ENCODE assay signal across 9 cellular contexts in the genomic region with DNA sequence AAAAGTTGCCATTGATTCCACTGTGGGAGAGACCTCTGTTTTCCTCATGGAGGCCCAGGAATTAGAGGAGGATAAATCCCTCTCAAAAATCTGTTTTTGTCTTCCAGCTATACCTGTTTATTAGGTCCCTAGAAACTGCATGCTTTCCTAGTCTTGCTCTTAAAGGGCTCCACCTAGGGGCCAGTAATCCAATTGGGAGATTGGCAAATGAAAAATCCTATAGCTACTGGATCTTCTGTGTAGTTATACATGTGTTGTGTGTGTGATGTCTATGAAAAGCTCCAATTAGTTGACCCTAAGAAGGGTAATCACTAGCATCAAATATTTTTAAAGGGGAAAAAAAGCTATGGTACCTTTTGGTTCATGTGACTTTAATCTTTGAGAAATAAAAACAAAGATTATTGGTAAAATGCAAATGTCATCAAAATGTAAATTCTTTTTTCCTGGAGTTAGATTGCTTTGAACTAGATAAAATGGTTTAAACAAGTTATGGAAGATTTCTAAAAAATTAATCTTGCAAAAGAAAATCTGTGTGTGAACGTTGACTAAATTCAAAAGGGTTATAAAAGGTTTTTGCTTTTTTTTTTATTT.
A peak's percentile ranks its signal among the peaks of the same experiment; 100 is the strongest.
DNase-seq lines count a peak whose midpoint lies in the region; ATAC-seq, FAIRE-seq and TF ChIP-seq lines count a peak whose summit lies in the region.
"Had no signal": no experiment of that assay in that cellular context is flagged by ENCODE, and none has a peak within 500 bp of the region (broad histone marks: within the 10 kb centered on the region; RNA-seq: fewer than 3 reads in every experiment).

No MANE protein-coding gene starts in this region.

- DNase-seq in GM10266 (ENCODE audit: extremely low spot score) (no peak), NAMALWA (ENCODE audit: low spot score) (peak; percentile 50), adrenal gland (peak in 1 of 7 donors; percentile 10), kidney (no peak), activated gamma-delta T cell (lab: John Stamatoyannopoulos, UW) (no peak)
- no peak for DNase-seq in effector memory CD4-positive, alpha-beta T cell

- FAIRE-seq in kidney (lab: Jason Lieb, UNC) = peak; percentile 11

- TF ChIP-seq CTCF in GM10266 (IDR thresholded peaks at IDR 0.05; ENCODE audit: control insufficient read depth, insufficient read depth, low read depth, missing control alignments) = peak; percentile 56
- peak; percentile 17 to 59 (median 44) for TF ChIP-seq CTCF in adrenal gland (IDR thresholded peaks at IDR 0.05)
- peak; percentile 54 for TF ChIP-seq CTCF in kidney (IDR thresholded peaks at IDR 0.05; ENCODE audit: borderline replicate concordance, extremely low read depth, insufficient read depth)

- H3K36me3 ChIP-seq in adrenal gland (replicated peaks in 1 of 2) (no peaks in the 10 kb centered on the region), kidney (ENCODE audit: control insufficient read depth in 1 of 2, insufficient read depth in 2 of 2, low read length in 2 of 2) (no peaks in the 10 kb centered on the region)
- H3K36me3 ChIP-seq in effector memory CD4-positive, alpha-beta T cell (ENCODE audit: control insufficient read depth, insufficient read depth, low read length) = no peaks in the 10 kb centered on the region
- H3K36me3 ChIP-seq: neutrophil had no signal

- WGBS in adrenal gland, 4 donors = 56 to 81% (median 70%) methylated on average over 1 of the region's 1 CpG

- no peak for TF ChIP-seq POLR2A in adrenal gland (IDR thresholded peaks at IDR 0.05)

- H3K4me1 ChIP-seq in adrenal gland (replicated peaks in 1 of 2) (no peaks in the 10 kb centered on the region), kidney (ENCODE audit: control insufficient read depth in 1 of 2, insufficient read depth in 1 of 2, low read depth in 1 of 2, low read length in 2 of 2) (no peaks in the 10 kb centered on the region)
- H3K4me1 ChIP-seq in effector memory CD4-positive, alpha-beta T cell (ENCODE audit: control insufficient read depth, insufficient read depth, low read length, poor library complexity, severe bottlenecking) = no peaks in the 10 kb centered on the region

- H3K4me3 ChIP-seq in adrenal gland (no peak overlapping the region), kidney (ENCODE audit: low read length in 2 of 2) (no peak overlapping the region)
- H3K4me3 ChIP-seq in effector memory CD4-positive, alpha-beta T cell (ENCODE audit: insufficient read depth, low read depth, low read length, poor library complexity, severe bottlenecking) = no peak overlapping the region

- intact Hi-C loops in adrenal gland (cut with DNase I) = no loop called here
- intact Hi-C loops in kidney (cut with DNase I) = no loop called here

- ATAC-seq in HG02840 (IDR thresholded peaks at IDR 0.05; ENCODE audit: low FRiP score, unreplicated experiment) (no peak), HG03378 (IDR thresholded peaks at IDR 0.05; ENCODE audit: unreplicated experiment) (no peak)

- no peak overlapping the region for H3K9ac ChIP-seq in kidney (ENCODE audit: low read length in 2 of 2)

- H3K9me3 ChIP-seq in adrenal gland (replicated peaks in 1 of 3) (no peaks in the 10 kb centered on the region), kidney (ENCODE audit: control insufficient read depth in 1 of 2, low read length in 2 of 2) (no peaks in the 10 kb centered on the region)
- no peaks in the 10 kb centered on the region for H3K9me3 ChIP-seq in effector memory CD4-positive, alpha-beta T cell (ENCODE audit: control insufficient read depth, low read length)
- H3K9me3 ChIP-seq: neutrophil had no signal

- no peak overlapping the region for H3K27ac ChIP-seq in adrenal gland
- no peak overlapping the region for H3K27ac ChIP-seq in kidney (ENCODE audit: low read depth in 2 of 2, low read length in 2 of 2)
- H3K27ac ChIP-seq in effector memory CD4-positive, alpha-beta T cell (ENCODE audit: insufficient read depth, low read length, poor library complexity, severe bottlenecking) = no peak overlapping the region
- H3K27ac ChIP-seq: neutrophil had no signal

- H3K27me3 ChIP-seq in adrenal gland = no peaks in the 10 kb centered on the region
- H3K27me3 ChIP-seq in effector memory CD4-positive, alpha-beta T cell (replicated peaks; ENCODE audit: control insufficient read depth, insufficient read depth, low read length, poor library complexity, severe bottlenecking) = no peaks in the 10 kb centered on the region
